Comparison of ENCODE assay signal across 10 cellular contexts in the genomic region with DNA sequence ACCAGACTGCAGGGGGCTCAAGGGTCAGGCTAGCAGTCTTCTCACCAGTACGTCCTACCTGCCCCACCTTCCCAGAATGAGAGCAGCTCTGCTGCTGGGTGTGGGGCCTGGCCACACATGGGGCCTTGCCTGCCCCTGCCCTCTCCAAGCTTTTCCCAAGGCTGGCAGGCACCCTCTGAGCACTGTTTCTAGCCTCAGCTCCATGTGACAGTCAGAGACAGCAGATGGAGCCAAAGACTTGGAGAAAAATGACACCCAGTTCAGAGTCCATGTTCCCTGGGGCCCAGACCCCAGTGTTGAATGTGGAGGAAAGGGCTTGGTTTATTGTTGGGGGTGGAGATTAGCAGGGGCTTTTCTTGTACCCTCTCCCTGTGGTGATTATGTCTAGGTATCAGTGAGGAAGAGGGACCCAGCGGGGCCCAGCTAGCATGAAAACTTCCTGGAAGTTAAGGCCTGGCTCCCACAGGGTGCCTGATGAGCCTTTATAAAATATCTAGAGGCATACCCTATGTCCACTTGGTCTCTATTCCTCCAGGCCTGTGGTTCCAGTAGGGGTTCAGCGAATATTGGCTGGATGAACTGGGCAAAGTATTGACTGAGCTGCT.
DNase-seq lines count a peak whose midpoint lies in the region; ATAC-seq and TF ChIP-seq lines count a peak whose summit lies in the region.
"Had no signal": no experiment of that assay in that cellular context is flagged by ENCODE, and none has a peak within 500 bp of the region (broad histone marks: within the 10 kb centered on the region; RNA-seq: fewer than 3 reads in every experiment).

No MANE protein-coding gene starts in this region.

- no peaks in the 10 kb centered on the region for H3K4me1 Mint-ChIP-seq in activated CD8-positive, alpha-beta T cell treated with anti-CD3 and anti-CD28 coated beads, Interleukin-2, amount 10 ng/mL, durations not matched to agents 7 days and 5 days (ENCODE audit: low read depth)
- peaks cover 11% of the 10 kb centered on the region for H3K4me1 Mint-ChIP-seq in activated CD8-positive, alpha-beta T cell treated with anti-CD3 and anti-CD28 coated beads for 36 hours (ENCODE audit: low read depth)
- no peaks in the 10 kb centered on the region for H3K4me1 Mint-ChIP-seq in endodermal cell

- CTCF ChIA-PET in activated CD8-positive, alpha-beta T cell treated with anti-CD3 and anti-CD28 coated beads, Interleukin-2, amount 10 ng/mL, durations not matched to agents 7 days and 5 days (lab: Charles Lee) = interaction anchor here (0.7 to 3.0 kb wide), 4 partner anchors 15 to 117 kb away, joined by 3 to 19 read pairs (median 4); no protein-coding TSS in a partner anchor
- CTCF ChIA-PET in activated CD8-positive, alpha-beta T cell treated with anti-CD3 and anti-CD28 coated beads for 36 hours (lab: Charles Lee) = interaction anchor here (1.5 to 1.6 kb wide), 2 partner anchors 11 to 15 kb away, joined by 5 to 7 read pairs; no protein-coding TSS in a partner anchor

- no peaks in the 10 kb centered on the region for H3K79me2 ChIP-seq in MM.1S (ENCODE audit: low read length)

- H3K4me1 ChIP-seq in endodermal cell (ENCODE audit: control insufficient read depth, insufficient read depth, low read length) (no peaks in the 10 kb centered on the region), MM.1S (ENCODE audit: low read length) (no peaks in the 10 kb centered on the region)

- no peaks in the 10 kb centered on the region for H3K9me2 ChIP-seq in MM.1S (replicated peaks; ENCODE audit: insufficient read depth, low read length)

- H3K9ac ChIP-seq in endodermal cell (ENCODE audit: extremely low read depth, low read length, poor library complexity, severe bottlenecking) (no peak overlapping the region), MM.1S (ENCODE audit: low read length) (no peak overlapping the region)

- H3K27ac ChIP-seq in endodermal cell (ENCODE audit: low read depth, low read length) (no peak overlapping the region), MM.1S (ENCODE audit: low read length) (no peak overlapping the region)

- no peak overlapping the region for H3K4me3 Mint-ChIP-seq in activated CD8-positive, alpha-beta T cell treated with anti-CD3 and anti-CD28 coated beads, Interleukin-2, amount 10 ng/mL, durations not matched to agents 7 days and 5 days
- no peak overlapping the region for H3K4me3 Mint-ChIP-seq in activated CD8-positive, alpha-beta T cell treated with anti-CD3 and anti-CD28 coated beads for 36 hours
- no peak overlapping the region for H3K4me3 Mint-ChIP-seq in endodermal cell

- 83 to 89% methylated on average over 1 to 3 of the region's 3 CpGs for WGBS in endodermal cell (ENCODE audit: insufficient coverage in 1 of 2, insufficient read length in 1 of 2), 2 experiments

- DNase-seq in activated CD8-positive, alpha-beta T cell treated with anti-CD3 and anti-CD28 coated beads, Interleukin-2, amount 10 ng/mL, durations not matched to agents 7 days and 5 days = peak; percentile 17
- DNase-seq in activated CD8-positive, alpha-beta T cell treated with anti-CD3 and anti-CD28 coated beads for 36 hours = no peak
- DNase-seq in NCI-H524 treated with DMSO at 0.1 percent for 48 hours (lab: John Stamatoyannopoulos, UW) (peak; percentile 2), endodermal cell (peak; percentile 61), retinal pigment epithelial cell (ENCODE audit: low read depth) (no peak), EL (no peak), MM.1S (no peak), SKM-1 (lab: John Stamatoyannopoulos, UW; ENCODE audit: unreplicated experiment) (no peak)
- DNase-seq: Karpas-422, right cardiac atrium had no signal

- no peak overlapping the region for H3K4me2 ChIP-seq in MM.1S (ENCODE audit: low read depth, low read length)

- H3K9me3 ChIP-seq in endodermal cell (ENCODE audit: control insufficient read depth, low read length) (no peaks in the 10 kb centered on the region), MM.1S (replicated peaks; ENCODE audit: insufficient read depth, low read length) (no peaks in the 10 kb centered on the region)

- no peak overlapping the region for H3K4me3 ChIP-seq in endodermal cell (ENCODE audit: low read length)
- no peak overlapping the region for H3K4me3 ChIP-seq in retinal pigment epithelial cell (ENCODE audit: low read length)
- no peak overlapping the region for H3K4me3 ChIP-seq in MM.1S (ENCODE audit: low read length)

- no peaks in the 10 kb centered on the region for H4K20me1 ChIP-seq in MM.1S (ENCODE audit: insufficient read depth, low read length)

- H3K27me3 ChIP-seq in endodermal cell (ENCODE audit: control insufficient read depth, insufficient read depth, low read length, poor library complexity, severe bottlenecking) (no peaks in the 10 kb centered on the region), MM.1S (replicated peaks; ENCODE audit: insufficient read depth, low read length) (no peaks in the 10 kb centered on the region)

- POLR2A ChIA-PET in activated CD8-positive, alpha-beta T cell treated with anti-CD3 and anti-CD28 coated beads, Interleukin-2, amount 10 ng/mL, durations not matched to agents 7 days and 5 days (lab: Charles Lee) = no interaction called here
- POLR2A ChIA-PET in activated CD8-positive, alpha-beta T cell treated with anti-CD3 and anti-CD28 coated beads for 36 hours (lab: Charles Lee) = interaction anchor here (0.6 to 1.1 kb wide), 4 partner anchors 10 to 328 kb away, joined by 3 to 5 read pairs (median 4); partner anchors contain the start of gene EEFSEC

- H3K9me3 Mint-ChIP-seq in activated CD8-positive, alpha-beta T cell treated with anti-CD3 and anti-CD28 coated beads, Interleukin-2, amount 10 ng/mL, durations not matched to agents 7 days and 5 days (ENCODE audit: insufficient read depth) = no peaks in the 10 kb centered on the region
- no peaks in the 10 kb centered on the region for H3K9me3 Mint-ChIP-seq in activated CD8-positive, alpha-beta T cell treated with anti-CD3 and anti-CD28 coated beads for 36 hours
- H3K9me3 Mint-ChIP-seq in endodermal cell = no peaks in the 10 kb centered on the region

- H2AFZ ChIP-seq in MM.1S (ENCODE audit: low read length) = no peak overlapping the region

- H3F3A ChIP-seq in MM.1S (ENCODE audit: insufficient read depth, low read length) = no peaks in the 10 kb centered on the region

- no peaks in the 10 kb centered on the region for H3K27me3 Mint-ChIP-seq in activated CD8-positive, alpha-beta T cell treated with anti-CD3 and anti-CD28 coated beads, Interleukin-2, amount 10 ng/mL, durations not matched to agents 7 days and 5 days (ENCODE audit: low read depth)
- no peaks in the 10 kb centered on the region for H3K27me3 Mint-ChIP-seq in activated CD8-positive, alpha-beta T cell treated with anti-CD3 and anti-CD28 coated beads for 36 hours
- H3K27me3 Mint-ChIP-seq in endodermal cell (ENCODE audit: insufficient read depth) = no peaks in the 10 kb centered on the region

- intact Hi-C loops in activated CD8-positive, alpha-beta T cell treated with anti-CD3 and anti-CD28 coated beads for 36 hours (cut with micrococcal nuclease) = no loop called here

- H3K36me3 Mint-ChIP-seq in activated CD8-positive, alpha-beta T cell treated with anti-CD3 and anti-CD28 coated beads, Interleukin-2, amount 10 ng/mL, durations not matched to agents 7 days and 5 days (ENCODE audit: low read depth) = no peaks in the 10 kb centered on the region
- H3K36me3 Mint-ChIP-seq in activated CD8-positive, alpha-beta T cell treated with anti-CD3 and anti-CD28 coated beads for 36 hours (ENCODE audit: low read depth) = peaks cover 6% of the 10 kb centered on the region
- peaks cover 2% of the 10 kb centered on the region for H3K36me3 Mint-ChIP-seq in endodermal cell (ENCODE audit: low read depth)

- H3K36me3 ChIP-seq in endodermal cell (ENCODE audit: control insufficient read depth, insufficient read depth, low read length) (no peaks in the 10 kb centered on the region), MM.1S (replicated peaks; ENCODE audit: insufficient read depth, low read length) (no peaks in the 10 kb centered on the region; the same call in 1 of the 2 replicates)

- no peak for TF ChIP-seq CTCF in activated CD8-positive, alpha-beta T cell treated with anti-CD3 and anti-CD28 coated beads for 36 hours (IDR thresholded peaks at IDR 0.05)
- TF ChIP-seq CTCF in endodermal cell (conservative IDR thresholded peaks at IDR 0.05) (peak; percentile 52), retinal pigment epithelial cell (conservative IDR thresholded peaks at IDR 0.05; ENCODE audit: low read depth, low read length) (peak; percentile 17), MM.1S (IDR thresholded peaks at IDR 0.05; ENCODE audit: low read length) (no peak)

- H3K27ac Mint-ChIP-seq in activated CD8-positive, alpha-beta T cell treated with anti-CD3 and anti-CD28 coated beads, Interleukin-2, amount 10 ng/mL, durations not matched to agents 7 days and 5 days = no peak overlapping the region
- no peak overlapping the region for H3K27ac Mint-ChIP-seq in activated CD8-positive, alpha-beta T cell treated with anti-CD3 and anti-CD28 coated beads for 36 hours
- H3K27ac Mint-ChIP-seq in endodermal cell = no peak overlapping the region

- no peak for ATAC-seq in activated CD8-positive, alpha-beta T cell treated with anti-CD3 and anti-CD28 coated beads, Interleukin-2, amount 10 ng/mL, durations not matched to agents 7 days and 5 days
- no peak for ATAC-seq in activated CD8-positive, alpha-beta T cell treated with anti-CD3 and anti-CD28 coated beads for 36 hours

Comparison
In these comparisons a context has a peak if more than half of its experiments do, and no peak if none do; other contexts are left out.
1. DNase-seq: peak in activated CD8-positive, alpha-beta T cell treated with anti-CD3 and anti-CD28 coated beads, Interleukin-2, amount 10 ng/mL, durations not matched to agents 7 days and 5 days (single experiment), NCI-H524 treated with DMSO at 0.1 percent for 48 hours (single experiment) and endodermal cell (single experiment); none in activated CD8-positive, alpha-beta T cell treated with anti-CD3 and anti-CD28 coated beads for 36 hours (single experiment), retinal pigment epithelial cell (single experiment), EL (single experiment), MM.1S (single experiment) and SKM-1 (single experiment).
2. CTCF ChIP-seq: peak in endodermal cell (single experiment) and retinal pigment epithelial cell (single experiment); none in activated CD8-positive, alpha-beta T cell treated with anti-CD3 and anti-CD28 coated beads for 36 hours (single experiment) and MM.1S (single experiment).